7 cellular contexts compared by ENCODE assay signal in the genomic region with DNA sequence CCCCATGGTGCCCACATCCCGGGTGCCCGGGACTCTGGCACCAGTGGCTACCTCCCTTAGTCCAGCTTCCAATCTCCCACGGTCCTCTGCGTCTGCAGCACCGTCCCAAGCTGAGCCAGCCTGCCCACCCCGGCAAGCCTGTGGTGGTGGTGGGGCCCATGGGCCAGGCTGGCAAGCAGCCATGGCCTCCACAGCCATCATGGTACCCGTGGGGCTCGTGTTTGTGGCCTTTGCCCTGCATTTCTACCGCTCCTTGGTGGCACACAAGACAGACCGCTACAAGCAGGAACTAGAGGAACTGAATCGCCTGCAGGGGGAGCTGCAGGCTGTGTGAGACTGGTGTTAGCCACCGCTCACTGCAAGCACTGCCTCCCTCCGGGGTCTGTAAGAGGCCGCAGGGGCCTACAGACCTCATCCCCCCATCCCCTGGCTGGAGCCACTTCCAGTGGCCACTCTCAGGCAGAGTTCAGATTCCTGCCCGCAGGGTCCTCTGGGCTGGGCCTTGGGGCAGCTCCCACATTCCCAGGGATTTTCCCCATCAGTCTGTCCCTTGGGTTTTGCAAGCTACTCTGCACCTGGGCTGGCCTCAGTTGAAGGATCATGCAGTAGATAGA. TPM values are rescaled to one million over a fixed set of nuclear protein-coding genes. Genes with fewer than 3 reads are reported as not detected.
A peak's percentile ranks its signal among the peaks of the same experiment; 100 is the strongest.
DNase-seq lines count a peak whose midpoint lies in the region; ATAC-seq and TF ChIP-seq lines count a peak whose summit lies in the region.

No MANE protein-coding gene starts in this region.

- no peak overlapping the region for H3K4me3 ChIP-seq in astrocyte of the cerebellum (ENCODE audit: low read depth, low read length)

- H3K4me1 Mint-ChIP-seq in T-helper 17 cell (peaks cover 21% of the 10 kb centered on the region), immature natural killer cell (peaks cover 38 to 41% of the 10 kb centered on the region in 2 donors)

- DNase-seq in NCI-H1436 (lab: John Stamatoyannopoulos, UW) (peak; percentile 67), T-helper 17 cell (peak; percentile 38 to 56 (median 50)), astrocyte of the cerebellum (ENCODE audit: low read depth) (peak; percentile 47), immature natural killer cell (peak; percentile 27 to 61 (median 40))
- peak; percentile 65 for DNase-seq in stimulated activated CD4-positive, alpha-beta T cell treated with anti-CD3 and anti-CD28 coated beads, Interleukin-1b, Interleukin-23, amount 100 ng/mL, for 48 hours

- no peaks in the 10 kb centered on the region for H3K36me3 Mint-ChIP-seq in T-helper 17 cell (ENCODE audit: low read depth)
- H3K36me3 Mint-ChIP-seq in immature natural killer cell = no peaks in the 10 kb centered on the region

- H3K9me3 ChIP-seq in T-helper 17 cell (ENCODE audit: control insufficient read depth, low read length, poor library complexity, severe bottlenecking) = no peaks in the 10 kb centered on the region

- ATAC-seq in T-helper 17 cell = no peak
- ATAC-seq in GM21737 (IDR thresholded peaks at IDR 0.05; ENCODE audit: unreplicated experiment) = no peak

- H3K27ac Mint-ChIP-seq in T-helper 17 cell (peak overlapping the region; percentile 24), immature natural killer cell (peak overlapping the region in 1 of 6 donors; percentile 61)

- H3K4me3 Mint-ChIP-seq in T-helper 17 cell (no peak overlapping the region), immature natural killer cell (no peak overlapping the region)

- TF ChIP-seq CTCF in GM12874 (IDR thresholded peaks at IDR 0.05; ENCODE audit: insufficient read depth, low read depth, low read length) (peak; percentile 79), astrocyte of the cerebellum (IDR thresholded peaks at IDR 0.05; ENCODE audit: low read depth, low read length, missing control alignments) (peak; percentile 84)

- H3K27me3 Mint-ChIP-seq in T-helper 17 cell (no peaks in the 10 kb centered on the region), immature natural killer cell (ENCODE audit: low read depth in 3 of 3) (peaks cover 10 to 14% (median 13%) of the 10 kb centered on the region in 3 donors)

- in situ Hi-C loops in astrocyte of the cerebellum (cut with HindIII; ENCODE audit: low sequenced_read_pairs) = no loop called here

- H3K9me3 Mint-ChIP-seq in immature natural killer cell = no peaks in the 10 kb centered on the region

RNA-seq across cellular contexts. Expression of a gene that starts 3.9 kb away (rescaled TPM):
- total RNA-seq in T-helper 17 cell = 10 to 100 TPM; 31.3 to 45.5 TPM
- 1 to 10 TPM in 2 of 3 donors, not detected in 1; 1.8 to 2.4 TPM for polyA plus RNA-seq in immature natural killer cell

RNA-seq across cellular contexts. Expression of a gene that starts 4.8 kb away (rescaled TPM):
- total RNA-seq in T-helper 17 cell = 1 to 10 TPM; 6.4 to 7.5 TPM
- polyA plus RNA-seq in immature natural killer cell = 10 to 100 TPM; 31.4 to 50.0 (median 40.3) TPM

RNA-seq across cellular contexts. Expression of a gene that starts 30.2 kb away (rescaled TPM):
- 10 to 100 TPM; 12.6 to 13.2 TPM for total RNA-seq in T-helper 17 cell
- 1 to 10 TPM in 1 of 3 donors, under 1 TPM in 2; 0.18 to 1.1 (median 0.22) TPM for polyA plus RNA-seq in immature natural killer cell

RNA-seq across cellular contexts. Expression of a gene that starts 31.4 kb away (rescaled TPM):
- under 1 TPM; 0.21 to 0.60 TPM for total RNA-seq in T-helper 17 cell
- polyA plus RNA-seq in immature natural killer cell = not detected

RNA-seq across cellular contexts. Expression of a gene that starts 56.8 kb away (rescaled TPM):
- total RNA-seq in T-helper 17 cell = under 1 TPM; 0.27 to 0.47 TPM
- not detected for polyA plus RNA-seq in immature natural killer cell
